25 cellular contexts compared by ENCODE assay signal in genomic region chr18:22149710-22150109, GRCh38.
"Had no signal": no experiment of that assay in that cellular context is flagged by ENCODE, and none has a peak within 500 bp of the region (broad histone marks: within the 10 kb centered on the region; RNA-seq: fewer than 3 reads in every experiment).

No MANE protein-coding gene starts in this region.

- H3K36me3 ChIP-seq: stomach, suprapubic skin, thoracic aorta, thyroid gland, tibial artery, tibial nerve, transverse colon, upper lobe of left lung, uterus, vagina had no signal

- DNase-seq: stimulated activated CD4-positive, alpha-beta T cell treated with anti-CD3 and anti-CD28 coated beads, Interleukin-2, amount 100 ng/mL, for 48 hours; stimulated activated CD4-positive, alpha-beta T cell treated with anti-CD3 and anti-CD28 coated beads, Interleukin-4, amount 100 ng/mL, for 1 hour; stimulated activated CD4-positive, alpha-beta T cell treated with anti-CD3 and anti-CD28 coated beads, Interleukin-4, amount 100 ng/mL, for 24 hours; stimulated activated CD4-positive, alpha-beta T cell treated with anti-CD3 and anti-CD28 coated beads, Interleukin-4, amount 100 ng/mL, for 4 hours; stimulated activated CD8-positive, alpha-beta memory T cell treated with anti-CD3 and anti-CD28 coated beads, Interleukin-4, amount 100 ng/mL, for 48 hours; stimulated activated naive B cell treated with anti-CD40 and anti-IgM and Interleukin-4, amounts not matched to agents 10 μg/mL and 1 μg/mL and 100 μg/mL, for 72 hours; stimulated activated naive CD4-positive, alpha-beta T cell; stimulated activated naive CD4-positive, alpha-beta T cell treated with Interleukin-2 at 50 U/mL for 16 hours; stimulated activated naive CD8-positive, alpha-beta T cell treated with anti-CD3 and anti-CD28 coated beads, Interleukin-15, amount 100 ng/mL, for 72 hours; stimulated activated naive CD8-positive, alpha-beta T cell treated with anti-CD3 and anti-CD28 coated beads, Interleukin-15, Interleukin-2, amounts not matched to agents 100 U/mL and 50 U/mL, for 24 hours; stomach; substantia nigra; testis; thyroid gland; tibial artery; transverse colon; trophoblast cell; uterus had no signal

- H3K4me1 ChIP-seq: suprapubic skin, testis, thyroid gland, tibial artery, tibial nerve, transverse colon, upper lobe of left lung, uterus, vagina had no signal

- H3K27me3 ChIP-seq: testis, thyroid gland, tibial artery, upper lobe of left lung, uterus, vagina had no signal

- H3K4me3 ChIP-seq: stomach, suprapubic skin, testis, thoracic aorta, thyroid gland, tibial artery, tibial nerve, transverse colon, upper lobe of left lung, uterus, vagina had no signal

- H3K9me3 ChIP-seq: stomach, suprapubic skin, testis, thoracic aorta, thyroid gland, tibial artery, tibial nerve, transverse colon, upper lobe of left lung, uterus, vagina had no signal

- ATAC-seq: stimulated activated effector memory CD8-positive, alpha-beta T cell treated with anti-CD3 and anti-CD28 coated beads, Interleukin-12 subunit alpha, Interleukin-12 subunit beta, amount 100 ng/mL, for 72 hours; stimulated activated memory B cell treated with anti-CD40 and anti-IgM and Interleukin-4, amounts not matched to agents 10 μg/mL and 1 μg/mL and 100 μg/mL, for 72 hours; stimulated activated naive B cell treated with anti-CD40 and anti-IgM and Interleukin-4, amounts not matched to agents 10 μg/mL and 1 μg/mL and 100 μg/mL, for 72 hours; stimulated activated naive CD8-positive, alpha-beta T cell treated with anti-CD3 and anti-CD28 coated beads, Interleukin-15, amount 100 ng/mL, for 72 hours; stimulated activated naive CD8-positive, alpha-beta T cell treated with anti-CD3 and anti-CD28 coated beads, Interleukin-15, Interleukin-2, amounts not matched to agents 100 U/mL and 50 U/mL, for 24 hours had no signal

- H3K27ac ChIP-seq: stomach, suprapubic skin, testis, thoracic aorta, thyroid gland, tibial artery, tibial nerve, transverse colon, upper lobe of left lung, uterus, vagina had no signal
